ENCODE assay signal across 4 cellular contexts in genomic region chr22:42837556-42837955, GRCh38.
"Had no signal": no experiment of that assay in that cellular context is flagged by ENCODE, and none has a peak within 500 bp of the region (broad histone marks: within the 10 kb centered on the region; RNA-seq: fewer than 3 reads in every experiment).

No MANE protein-coding gene starts in this region.

- H3K4me1 Mint-ChIP-seq: GM23338, H9 had no signal

- H3K9me3 Mint-ChIP-seq: GM23338, H9 had no signal

- DNase-seq: H9, HCEC 1CT, IMR-90 had no signal

- H3K4me3 ChIP-seq: GM23338 had no signal

- H3K4me3 Mint-ChIP-seq: GM23338, H9 had no signal

- ATAC-seq: GM23338 had no signal

- H3K27ac Mint-ChIP-seq: GM23338, H9 had no signal
